Comparison of ENCODE assay signal across 22 cellular contexts in genomic region chr1:99869304-99869703, GRCh38. TPM values are rescaled to one million over a fixed set of nuclear protein-coding genes. Genes with fewer than 3 reads are reported as not detected.
DNase-seq lines count a peak whose midpoint lies in the region; ATAC-seq and TF ChIP-seq lines count a peak whose summit lies in the region.
"Had no signal": no experiment of that assay in that cellular context is flagged by ENCODE, and none has a peak within 500 bp of the region (broad histone marks: within the 10 kb centered on the region; RNA-seq: fewer than 3 reads in every experiment).

No MANE protein-coding gene starts in this region.

- no peak overlapping the region for H3K18ac ChIP-seq in mesenchymal stem cell (ENCODE audit: low read depth in 1 of 2, low read length in 2 of 2)

- no peak overlapping the region for H3K23ac ChIP-seq in mesenchymal stem cell (ENCODE audit: low read length in 2 of 2)

- peaks cover 13% of the 10 kb centered on the region for H3K36me3 Mint-ChIP-seq in nephron progenitor cell (ENCODE audit: low read depth)

- no peak overlapping the region for H2BK120ac ChIP-seq in mesenchymal stem cell (ENCODE audit: low read depth, low read length)

- no peak overlapping the region for H2AK5ac ChIP-seq in mesenchymal stem cell (ENCODE audit: low read length, severe bottlenecking)

- H3K27me3 Mint-ChIP-seq in nephron progenitor cell (ENCODE audit: low read depth, poor library complexity) = no peaks in the 10 kb centered on the region
- H3K27me3 Mint-ChIP-seq: B cell had no signal

- no peaks in the 10 kb centered on the region for H3K79me1 ChIP-seq in mesenchymal stem cell (replicated peaks; ENCODE audit: low read length, poor library complexity, severe bottlenecking)

- H3K4me3 ChIP-seq in HL-60 (replicated peaks; ENCODE audit: insufficient read depth, low read length) (no peak overlapping the region), cardiac fibroblast (replicated peaks in 1 of 2; ENCODE audit: low read depth in 2 of 2, low read length in 2 of 2) (no peak overlapping the region), mesenchymal stem cell (ENCODE audit: insufficient read depth in 1 of 2, low read depth in 1 of 2, low read length in 2 of 2) (no peak overlapping the region), aorta (ENCODE audit: low read length in 2 of 2) (no peak overlapping the region)
- H3K4me3 ChIP-seq: left ventricle myocardium inferior, mucosa of descending colon, right atrium auricular region, upper lobe of left lung had no signal

- H3K9ac ChIP-seq in mesenchymal stem cell (ENCODE audit: low read length) = peak overlapping the region; percentile 58

- H3K4me1 ChIP-seq in mesenchymal stem cell (ENCODE audit: control insufficient read depth, insufficient read depth, low read depth, low read length) (no peaks in the 10 kb centered on the region), aorta (ENCODE audit: control insufficient read depth in 1 of 2, insufficient read depth in 2 of 2, low read length in 2 of 2) (no peaks in the 10 kb centered on the region)
- H3K4me1 ChIP-seq: left ventricle myocardium inferior, right atrium auricular region had no signal

- H2AFZ ChIP-seq in mesenchymal stem cell (ENCODE audit: low read depth, low read length) = no peak overlapping the region

- no peak overlapping the region for H3K4ac ChIP-seq in mesenchymal stem cell (ENCODE audit: low read depth in 1 of 2, low read length in 2 of 2)

- no peaks in the 10 kb centered on the region for H3K9me3 ChIP-seq in mesenchymal stem cell (ENCODE audit: control insufficient read depth, low read length)
- H3K9me3 ChIP-seq in aorta (ENCODE audit: control insufficient read depth, low read length) = no peaks in the 10 kb centered on the region
- H3K9me3 ChIP-seq: left ventricle myocardium inferior, mucosa of descending colon, right atrium auricular region, upper lobe of left lung had no signal

- H3K4me3 Mint-ChIP-seq in nephron progenitor cell = no peak overlapping the region
- H3K4me3 Mint-ChIP-seq: B cell had no signal

- no peak overlapping the region for H2BK12ac ChIP-seq in mesenchymal stem cell (ENCODE audit: low read length in 2 of 2)

- no peaks in the 10 kb centered on the region for H3K4me1 Mint-ChIP-seq in nephron progenitor cell
- H3K4me1 Mint-ChIP-seq: B cell had no signal

- DNase-seq in AG09319 (ENCODE audit: extremely low read depth, low read depth) (peak; percentile 25), HL-60 (ENCODE audit: low read depth in 1 of 2, low spot score in 1 of 2) (peak; percentile 24 to 25), cardiac fibroblast (ENCODE audit: low read depth in 2 of 2) (peak; percentile 58 to 72), mesenchymal stem cell (peak; percentile 62), UCSD-AML1 (lab: John Stamatoyannopoulos, UW; ENCODE audit: unreplicated experiment) (no peak), nephron progenitor cell (no peak), aorta (no peak), DMS79 treated with DMSO at 0.1 percent for 48 hours (lab: John Stamatoyannopoulos, UW) (no peak)
- DNase-seq: activated gamma-delta T cell treated with Interleukin-2 at 50 U/mL for 16 hours; amygdala; COR-L47; EL; left ventricle myocardium inferior; mucosa of descending colon; NCI-H187; NCI-H345; NK-92 treated with Interleukin-12 subunit alpha and Interleukin-12 subunit beta, amount 100 ng/mL, for 24 hours; RPMI8226; stimulated activated naive CD4-positive, alpha-beta T cell treated with Interleukin-2 at 50 U/mL for 16 hours; upper lobe of left lung had no signal

- H3K36me3 ChIP-seq in mesenchymal stem cell (ENCODE audit: control insufficient read depth in 1 of 2, insufficient read depth in 2 of 2, low read depth in 1 of 2, low read length in 2 of 2) (peaks cover 3 to 25% of the 10 kb centered on the region in 2 experiments), aorta (ENCODE audit: control insufficient read depth in 1 of 2, insufficient read depth in 2 of 2, low read length in 1 of 2) (peaks cover 0 to 3% of the 10 kb centered on the region in 2 donors)

- H3K27ac ChIP-seq in HL-60 (replicated peaks) = no peak overlapping the region
- H3K27ac ChIP-seq in mesenchymal stem cell (ENCODE audit: low read length, poor library complexity, severe bottlenecking) = no peak overlapping the region
- H3K27ac ChIP-seq in aorta (ENCODE audit: low read depth in 1 of 2, low read length in 2 of 2) = no peak overlapping the region
- H3K27ac ChIP-seq: left ventricle myocardium inferior, right atrium auricular region, upper lobe of left lung had no signal

- intact Hi-C loops in aorta (cut with DNase I) = no loop called here

- TF ChIP-seq CTCF in AG09319 (IDR thresholded peaks at IDR 0.05; ENCODE audit: low read depth, low read length) (no peak), HL-60 (IDR thresholded peaks at IDR 0.05; ENCODE audit: insufficient read depth, low read length) (no peak), cardiac fibroblast (IDR thresholded peaks at IDR 0.05; ENCODE audit: low read depth, low read length) (no peak), nephron progenitor cell (IDR thresholded peaks at IDR 0.05) (no peak)

- no peak overlapping the region for H3K14ac ChIP-seq in mesenchymal stem cell (ENCODE audit: low read length in 2 of 2)

- no peaks in the 10 kb centered on the region for H3K27me3 ChIP-seq in HL-60 (ENCODE audit: insufficient read depth, poor library complexity, severe bottlenecking)
- H3K27me3 ChIP-seq in mesenchymal stem cell (ENCODE audit: control insufficient read depth in 1 of 2, insufficient read depth in 1 of 2, low read length in 2 of 2) = no peaks in the 10 kb centered on the region
- H3K27me3 ChIP-seq in aorta (ENCODE audit: control insufficient read depth in 1 of 2, insufficient read depth in 2 of 2, low read length in 1 of 2) = no peaks in the 10 kb centered on the region
- H3K27me3 ChIP-seq: right atrium auricular region, upper lobe of left lung had no signal

- ATAC-seq in aorta (ENCODE audit: low FRiP score) = no peak
- ATAC-seq: mucosa of descending colon had no signal

- H3K4me2 ChIP-seq in mesenchymal stem cell (ENCODE audit: low read length, poor library complexity, severe bottlenecking) = no peak overlapping the region

- H3K9me3 Mint-ChIP-seq in nephron progenitor cell = no peaks in the 10 kb centered on the region

- H2BK5ac ChIP-seq in mesenchymal stem cell (ENCODE audit: low read depth, low read length, poor library complexity, severe bottlenecking) = no peak overlapping the region

- H2BK15ac ChIP-seq in mesenchymal stem cell (ENCODE audit: low read depth, poor library complexity, severe bottlenecking) = no peak overlapping the region

- no peak overlapping the region for H4K8ac ChIP-seq in mesenchymal stem cell (ENCODE audit: low read length)

- no peak overlapping the region for H4K91ac ChIP-seq in mesenchymal stem cell (ENCODE audit: low read length)

- H3K27ac Mint-ChIP-seq in nephron progenitor cell = no peak overlapping the region
- H3K27ac Mint-ChIP-seq: B cell had no signal

RNA-seq across cellular contexts. Expression of gene AGL, which starts 19.1 kb away (rescaled TPM):
- polyA plus RNA-seq in mesenchymal stem cell (2013, experiment 1 of 2) = 6.4 TPM
- 6.4 TPM for polyA plus RNA-seq in mesenchymal stem cell (2013, experiment 2 of 2)
- total RNA-seq in aorta = 10 to 100 TPM; 15.7 to 19.6 TPM
- 10 to 100 TPM in 1 of 2 donors, 1 to 10 TPM in 1; 7.3 to 17.1 TPM for polyA plus RNA-seq in aorta

Comparison
In these comparisons a context has a peak if more than half of its experiments do, and no peak if none do; other contexts are left out.
1. DNase-seq: peak in AG09319 (single experiment), HL-60 (2 of 2), cardiac fibroblast (2 of 2) and mesenchymal stem cell (single experiment); none in UCSD-AML1 (single experiment), nephron progenitor cell (single experiment), aorta (0 of 2) and DMS79 treated with DMSO at 0.1 percent for 48 hours (single experiment).